ENCODE assay signal across 8 cellular contexts in genomic region chr13:45305079-45305478, GRCh38.
"Had no signal": no experiment of that assay in that cellular context is flagged by ENCODE, and none has a peak within 500 bp of the region (broad histone marks: within the 10 kb centered on the region; RNA-seq: fewer than 3 reads in every experiment).

No MANE protein-coding gene starts in this region.

- H3K4me3 Mint-ChIP-seq: HFFc6 had no signal

- H3K9me3 Mint-ChIP-seq: HFFc6 had no signal

- H3K27ac ChIP-seq: GM23248 had no signal

- H3K9me3 ChIP-seq: HAP-1 had no signal

- H3K27ac Mint-ChIP-seq: HFFc6 had no signal

- H3K36me3 ChIP-seq: HAP-1 had no signal

- H3K4me3 ChIP-seq: GM23248, HAP-1, K562 had no signal

- H3K9ac ChIP-seq: GM23248 had no signal

- ATAC-seq: HCT116, K562 had no signal

- DNase-seq: GM23248, GOT3, H7, HFFc6, IMR-90 had no signal
